ENCODE assay signal across 2 cellular contexts in genomic region chr3:155615141-155615540, GRCh38.
A peak's percentile ranks its signal among the peaks of the same experiment; 100 is the strongest.
DNase-seq lines count a peak whose midpoint lies in the region; ATAC-seq, FAIRE-seq and TF ChIP-seq lines count a peak whose summit lies in the region.
"Not testable (repeated sequence)": the region's sequence is repeated elsewhere in the genome, so short reads cannot be mapped to it uniquely, and the experiment has no call there.

No MANE protein-coding gene starts in this region.

- H3K9me3 ChIP-seq in endodermal cell (ENCODE audit: control insufficient read depth, low read length): peaks cover 63% of the 10 kb centered on the region
- peaks cover 16% of the 10 kb centered on the region for H3K9me3 ChIP-seq in HepG2 (ENCODE audit: low read length)

- intact Hi-C loops in HepG2 (cut with micrococcal nuclease; ENCODE audit: unreplicated experiment): not testable (repeated sequence)

- not testable (repeated sequence) for TF ChIP-seq POLR2A in HepG2 (IDR thresholded peaks at IDR 0.05; ENCODE audit: insufficient read depth in 1 of 2, low read depth in 2 of 2, low read length in 2 of 2)

- not testable (repeated sequence) for H3K4me1 ChIP-seq in endodermal cell (ENCODE audit: control insufficient read depth, insufficient read depth, low read length)
- H3K4me1 ChIP-seq in HepG2 (ENCODE audit: insufficient read depth, low read length): peaks cover 63% of the 10 kb centered on the region

- H3K27me3 Mint-ChIP-seq in endodermal cell (ENCODE audit: insufficient read depth): not testable (repeated sequence)

- WGBS in endodermal cell (ENCODE audit: insufficient coverage in 1 of 2, insufficient read length in 1 of 2), 2 experiments: 100% methylated on average over 1 of the region's 1 CpG; no CpG with 5 or more reads in 1 of the 2 experiments
- WGBS in HepG2 (ENCODE audit: low lambda C conversion rate): 100% methylated on average over 1 of the region's 1 CpG

- DNase-seq in endodermal cell; HepG2 (ENCODE audit: low spot score): not testable (repeated sequence)

- peaks cover 21% of the 10 kb centered on the region for H3K36me3 Mint-ChIP-seq in endodermal cell (ENCODE audit: low read depth)

- peaks cover 21% of the 10 kb centered on the region for H3K4me1 Mint-ChIP-seq in endodermal cell

- H3K79me2 ChIP-seq in HepG2 (ENCODE audit: insufficient read depth, low read length): not testable (repeated sequence)

- CTCF ChIA-PET in HepG2 (lab: Yijun Ruan, JAX; ENCODE audit: low intra/inter-chr PET ratio, low total read pairs): not testable (repeated sequence)

- TF ChIP-seq CTCF in endodermal cell (conservative IDR thresholded peaks at IDR 0.05): peak; percentile 16
- not testable (repeated sequence) for TF ChIP-seq CTCF in HepG2 (CRISPR knock-in tag; IDR thresholded peaks at IDR 0.05)

- H3K4me3 Mint-ChIP-seq in endodermal cell: not testable (repeated sequence)

- in situ Hi-C loops in HepG2 (cut with HindIII; ENCODE audit: extremely low pct_ligation_motif_present, low pct_unique_long_range_greater_than_20kb): not testable (repeated sequence)

- H3K9me3 Mint-ChIP-seq in endodermal cell: peaks cover 50% of the 10 kb centered on the region

- H4K20me1 ChIP-seq in HepG2 (ENCODE audit: insufficient read depth, low read length): not testable (repeated sequence)

- H3K36me3 ChIP-seq in endodermal cell (ENCODE audit: control insufficient read depth, insufficient read depth, low read length); HepG2 (replicated peaks in 1 of 2; ENCODE audit: control insufficient read depth in 1 of 2, insufficient read depth in 2 of 2, low read length in 2 of 2): not testable (repeated sequence)

- not testable (repeated sequence) for BruUV-seq in HepG2 (replicated peaks; lab: Mats Ljungman, UMichigan)

- not testable (repeated sequence) for H3K27ac ChIP-seq in endodermal cell (ENCODE audit: low read depth, low read length); HepG2 (ENCODE audit: extremely low read length, insufficient read depth, low read length)

- H2AFZ ChIP-seq in HepG2 (ENCODE audit: low read length): not testable (repeated sequence)

- not testable (repeated sequence) for TF ChIP-seq RAD21 in HepG2 (CRISPR knock-in tag; IDR thresholded peaks at IDR 0.05)

- H3K27ac Mint-ChIP-seq in endodermal cell: not testable (repeated sequence)

- not testable (repeated sequence) for H3K27me3 ChIP-seq in endodermal cell (ENCODE audit: control insufficient read depth, insufficient read depth, low read length, poor library complexity, severe bottlenecking); HepG2 (ENCODE audit: control insufficient read depth in 1 of 2, insufficient read depth in 2 of 2, low read length in 2 of 2)

- ATAC-seq in HepG2: not testable (repeated sequence)

- FAIRE-seq in HepG2 (lab: Jason Lieb, UNC): not testable (repeated sequence)

- POLR2A ChIA-PET in HepG2 (lab: Yijun Ruan, JAX): not testable (repeated sequence)

- TF ChIP-seq EP300 in HepG2 (IDR thresholded peaks at IDR 0.05; ENCODE audit: low read depth in 2 of 2, low read length in 2 of 2); HepG2 (CRISPR knock-in tag; IDR thresholded peaks at IDR 0.05; ENCODE audit: borderline replicate concordance): not testable (repeated sequence)

- not testable (repeated sequence) for H3K4me2 ChIP-seq in HepG2 (ENCODE audit: low read depth, low read length)

- not testable (repeated sequence) for H3K9ac ChIP-seq in endodermal cell (ENCODE audit: extremely low read depth, low read length, poor library complexity, severe bottlenecking); HepG2 (ENCODE audit: insufficient read depth, low read depth, low read length)

- H3K4me3 ChIP-seq in endodermal cell (ENCODE audit: low read length); HepG2 (replicated peaks in 1 of 3; ENCODE audit: insufficient read depth in 1 of 3, low read depth in 2 of 3, low read length in 3 of 3): not testable (repeated sequence)

TF ChIP-seq in HepG2, 621 proteins besides CTCF, POLR2A, EP300 and RAD21:
- TF ChIP-seq ZNF7 (CRISPR knock-in tag; IDR thresholded peaks at IDR 0.05): peak; percentile 62; the same call in 1 of the 2 replicates
